ENCODE assay signal across 1 cellular context in genomic region chr5:177300236-177300880, GRCh38.
A peak's percentile ranks its signal among the peaks of the same experiment; 100 is the strongest.
TF ChIP-seq lines count a peak whose summit lies in the region.

No MANE protein-coding gene starts in this region.

TF ChIP-seq in HEK293, 187 proteins besides CTCF, POLR2A, EP300 and RAD21 (continued from another document and continues in another):
- TF ChIP-seq ZNF280C (tag by site-specific recombination; IDR thresholded peaks at IDR 0.05) (no peak), ZNF514 (tag by site-specific recombination; IDR thresholded peaks at IDR 0.05) (no peak), ZNF76 (tag by site-specific recombination; IDR thresholded peaks at IDR 0.05; ENCODE audit: borderline replicate concordance, low read depth) (no peak), ZNF623 (tag by site-specific recombination; IDR thresholded peaks at IDR 0.05) (no peak), ZEB2 (tag by site-specific recombination; IDR thresholded peaks at IDR 0.05) (peak; percentile 14; the same call in 1 of the 2 replicates), ZNF629 (tag by site-specific recombination; IDR thresholded peaks at IDR 0.05) (peak; percentile 57), TSHZ1 (tag by site-specific recombination; IDR thresholded peaks at IDR 0.05; ENCODE audit: borderline replicate concordance) (no peak), ZNF658 (tag by site-specific recombination; IDR thresholded peaks at IDR 0.05) (no peak), ZFHX2 (tag by site-specific recombination; conservative IDR thresholded peaks at IDR 0.05) (no peak), ZNF23 (tag by site-specific recombination; IDR thresholded peaks at IDR 0.05; ENCODE audit: borderline replicate concordance) (no peak), ZNF341 (tag by site-specific recombination; IDR thresholded peaks at IDR 0.05; ENCODE audit: low read depth) (0 out of 2 replicates have a peak, but pooled peaks have one; percentile 26), ZNF707 (tag by site-specific recombination; IDR thresholded peaks at IDR 0.05) (no peak), ZNF148 (tag by site-specific recombination; IDR thresholded peaks at IDR 0.05; ENCODE audit: borderline replicate concordance) (no peak), ZBTB7A (tag by site-specific recombination; IDR thresholded peaks at IDR 0.05; ENCODE audit: low read depth) (no peak), ZNF280D (tag by site-specific recombination; IDR thresholded peaks at IDR 0.05) (no peak), ZNF521 (tag by site-specific recombination; IDR thresholded peaks at IDR 0.05) (no peak), ZNF132 (tag by site-specific recombination; IDR thresholded peaks at IDR 0.05; ENCODE audit: borderline replicate concordance) (no peak), GLI4 (tag by site-specific recombination; IDR thresholded peaks at IDR 0.05) (no peak), ZNF518A (tag by site-specific recombination; conservative IDR thresholded peaks at IDR 0.05; ENCODE audit: low read depth) (no peak), PRDM10 (tag by site-specific recombination; IDR thresholded peaks at IDR 0.05) (peak; percentile 43; the same call in 1 of the 2 replicates), ZBTB11 (tag by site-specific recombination; conservative IDR thresholded peaks at IDR 0.05; ENCODE audit: low read depth) (no peak), ZNF585B (tag by site-specific recombination; IDR thresholded peaks at IDR 0.05) (no peak), OVOL3 (tag by site-specific recombination; IDR thresholded peaks at IDR 0.05) (no peak), ZNF2 (tag by site-specific recombination; IDR thresholded peaks at IDR 0.05) (peak; percentile 29; the same call in 1 of the 2 replicates), GLIS2 (tag by site-specific recombination; IDR thresholded peaks at IDR 0.05) (0 out of 2 replicates have a peak, but pooled peaks have one; percentile 12), ZNF626 (tag by site-specific recombination; IDR thresholded peaks at IDR 0.05) (no peak), TRIM28 (IDR thresholded peaks at IDR 0.05; ENCODE audit: borderline replicate concordance, low read length) (0 out of 2 replicates have a peak, but pooled peaks have one; percentile 37), ZFP41 (tag by site-specific recombination; IDR thresholded peaks at IDR 0.05; ENCODE audit: borderline replicate concordance) (no peak), GLI2 (tag by site-specific recombination; IDR thresholded peaks at IDR 0.05; ENCODE audit: borderline replicate concordance, low read depth) (no peak), ZNF174 (tag by site-specific recombination; IDR thresholded peaks at IDR 0.05) (no peak), ZNF473 (tag by site-specific recombination; IDR thresholded peaks at IDR 0.05) (no peak), ZNF571 (tag by site-specific recombination; IDR thresholded peaks at IDR 0.05) (no peak)
